ENCODE assay signal across 11 cellular contexts in genomic region chr13:106376411-106377112, GRCh38.
A peak's percentile ranks its signal among the peaks of the same experiment; 100 is the strongest.
DNase-seq lines count a peak whose midpoint lies in the region; ATAC-seq and TF ChIP-seq lines count a peak whose summit lies in the region.
"Had no signal": no experiment of that assay in that cellular context is flagged by ENCODE, and none has a peak within 500 bp of the region (broad histone marks: within the 10 kb centered on the region; RNA-seq: fewer than 3 reads in every experiment).

No MANE protein-coding gene starts in this region.

- no peaks in the 10 kb centered on the region for H3K9me3 ChIP-seq in HCT116 (ENCODE audit: control insufficient read depth in 1 of 2, insufficient read depth in 1 of 2, low read depth in 1 of 2, low read length in 2 of 2)
- H3K9me3 ChIP-seq: spleen had no signal

- H3K9ac ChIP-seq in HCT116 (ENCODE audit: low read length) = peak overlapping the region; percentile 9

- no peaks in the 10 kb centered on the region for H3K79me2 ChIP-seq in HCT116 (ENCODE audit: insufficient read depth, low read length)

- CTCF ChIA-PET in HCT116 (lab: Charles Lee) = no interaction called here

- H3K27me3 ChIP-seq in HCT116 (ENCODE audit: insufficient read depth, low read length) (no peaks in the 10 kb centered on the region), kidney epithelial cell (ENCODE audit: control insufficient read depth, insufficient read depth, low read length) (no peaks in the 10 kb centered on the region)

- TF ChIP-seq RAD21 in HCT116 (IDR thresholded peaks at IDR 0.05; ENCODE audit: low read depth) = no peak

- H3K27ac ChIP-seq in HCT116 (ENCODE audit: low read depth, low read length) (peak overlapping the region; percentile 66), VCaP (no peak overlapping the region)
- H3K27ac ChIP-seq: spleen had no signal

- H4K20me1 ChIP-seq in HCT116 (ENCODE audit: insufficient read depth) = no peaks in the 10 kb centered on the region

- BruUV-seq in HCT116 (replicated peaks; lab: Mats Ljungman, UMichigan) = TSS peak; percentile 72

- H3K36me3 ChIP-seq in HCT116 (ENCODE audit: control insufficient read depth in 1 of 2, insufficient read depth in 2 of 2, low read length in 2 of 2) (no peaks in the 10 kb centered on the region), kidney epithelial cell (ENCODE audit: control insufficient read depth, insufficient read depth, low read length) (no peaks in the 10 kb centered on the region)
- H3K36me3 ChIP-seq: spleen had no signal

- intact Hi-C loops in HCT116 (cut with micrococcal nuclease) = no loop called here

- peak overlapping the region; percentile 83 for H2AFZ ChIP-seq in HCT116 (ENCODE audit: low read depth, low read length, poor library complexity, severe bottlenecking)

- TF ChIP-seq CTCF in AG09309 (IDR thresholded peaks at IDR 0.05; ENCODE audit: control insufficient read depth, insufficient read depth, low read depth, low read length, missing control alignments) (peak; percentile 45), HCT116 (IDR thresholded peaks at IDR 0.05 in 2 of 3, conservative IDR thresholded peaks at IDR 0.05 in 1 of 3; ENCODE audit: borderline replicate concordance in 1 of 3, insufficient read depth in 1 of 3, low read depth in 2 of 3, low read length in 2 of 3) (peak in 2 of 3 experiments; percentile 69 to 73; a peak in 4 of 6 replicates), VCaP (conservative IDR thresholded peaks at IDR 0.05) (0 out of 2 replicates have a peak, but pooled peaks have one; percentile 17), kidney epithelial cell (IDR thresholded peaks at IDR 0.05; ENCODE audit: insufficient read depth, low read length, poor library complexity, severe bottlenecking) (no peak)

- RAD21 ChIA-PET in HCT116 (lab: Charles Lee; ENCODE audit: low non-redundant PET in 1 of 2, low total read pairs in 2 of 2, uncharacterized antibody in 2 of 2, unreplicated experiment in 2 of 2) = no interaction called here

- no peaks in the 10 kb centered on the region for H3K9me2 ChIP-seq in HCT116 (ENCODE audit: insufficient read depth)

- DNase-seq in AG09309 (ENCODE audit: low read depth) = peak; percentile 76
- DNase-seq in HCT116 (ENCODE audit: low read depth, low spot score) = peak; percentile 86
- peak; percentile 84 for DNase-seq in kidney epithelial cell (ENCODE audit: low read depth)
- no peak for DNase-seq in SKM-1 treated with dmso at 0.1 percent for 144 hours (lab: John Stamatoyannopoulos, UW; ENCODE audit: unreplicated experiment)
- DNase-seq in activated gamma-delta T cell (lab: John Stamatoyannopoulos, UW) = no peak
- DNase-seq: activated CD4-positive, CD25-positive, alpha-beta regulatory T cell; spleen had no signal

- peak; percentile 87 for ATAC-seq in HCT116
- ATAC-seq in GM21360 (IDR thresholded peaks at IDR 0.05; ENCODE audit: unreplicated experiment) = no peak
- ATAC-seq in GM18858 (IDR thresholded peaks at IDR 0.05; ENCODE audit: unreplicated experiment) = no peak
- ATAC-seq: GM12878 had no signal

- TF ChIP-seq POLR2A in HCT116 (IDR thresholded peaks at IDR 0.05; ENCODE audit: borderline replicate concordance, extremely low read depth, insufficient read depth, insufficient read length) = no peak

- peak overlapping the region; percentile 64 for H3K4me2 ChIP-seq in HCT116 (ENCODE audit: low read length)

- H3K4me1 ChIP-seq in HCT116 (ENCODE audit: control insufficient read depth in 1 of 2, insufficient read depth in 2 of 2, low read length in 2 of 2) = peaks cover 12 to 26% of the 10 kb centered on the region in 2 experiments
- H3K4me1 ChIP-seq: spleen had no signal

- H3K4me3 ChIP-seq in AG09309 (ENCODE audit: control insufficient read depth, low read depth, low read length) = no peak overlapping the region
- H3K4me3 ChIP-seq in HCT116 (replicated peaks in 1 of 2; ENCODE audit: low read depth in 1 of 2, low read length in 2 of 2) = peak overlapping the region; percentile 6 to 23
- no peak overlapping the region for H3K4me3 ChIP-seq in kidney epithelial cell (ENCODE audit: low read depth, low read length)
- H3K4me3 ChIP-seq: GM12878, spleen had no signal

- POLR2A ChIA-PET in HCT116 (lab: Charles Lee) = no interaction called here

TF ChIP-seq in HCT116, 20 proteins besides CTCF, POLR2A, EP300 and RAD21:
- TF ChIP-seq ZFX (IDR thresholded peaks at IDR 0.05) = no peak
- TF ChIP-seq CBX3 (IDR thresholded peaks at IDR 0.05; ENCODE audit: low read depth) = 0 out of 2 replicates have a peak, but pooled peaks have one; percentile 60
- TF ChIP-seq SP1 (IDR thresholded peaks at IDR 0.05; ENCODE audit: low read depth) = peak; percentile 63
- no peak for TF ChIP-seq SRF (IDR thresholded peaks at IDR 0.05; ENCODE audit: low read depth)
- TF ChIP-seq FOSL1 (IDR thresholded peaks at IDR 0.05; ENCODE audit: low read depth) = peak; percentile 89
- TF ChIP-seq EGR1 (IDR thresholded peaks at IDR 0.05; ENCODE audit: low read depth) = 0 out of 2 replicates have a peak, but pooled peaks have one; percentile 22
- TF ChIP-seq, protein P1, sequence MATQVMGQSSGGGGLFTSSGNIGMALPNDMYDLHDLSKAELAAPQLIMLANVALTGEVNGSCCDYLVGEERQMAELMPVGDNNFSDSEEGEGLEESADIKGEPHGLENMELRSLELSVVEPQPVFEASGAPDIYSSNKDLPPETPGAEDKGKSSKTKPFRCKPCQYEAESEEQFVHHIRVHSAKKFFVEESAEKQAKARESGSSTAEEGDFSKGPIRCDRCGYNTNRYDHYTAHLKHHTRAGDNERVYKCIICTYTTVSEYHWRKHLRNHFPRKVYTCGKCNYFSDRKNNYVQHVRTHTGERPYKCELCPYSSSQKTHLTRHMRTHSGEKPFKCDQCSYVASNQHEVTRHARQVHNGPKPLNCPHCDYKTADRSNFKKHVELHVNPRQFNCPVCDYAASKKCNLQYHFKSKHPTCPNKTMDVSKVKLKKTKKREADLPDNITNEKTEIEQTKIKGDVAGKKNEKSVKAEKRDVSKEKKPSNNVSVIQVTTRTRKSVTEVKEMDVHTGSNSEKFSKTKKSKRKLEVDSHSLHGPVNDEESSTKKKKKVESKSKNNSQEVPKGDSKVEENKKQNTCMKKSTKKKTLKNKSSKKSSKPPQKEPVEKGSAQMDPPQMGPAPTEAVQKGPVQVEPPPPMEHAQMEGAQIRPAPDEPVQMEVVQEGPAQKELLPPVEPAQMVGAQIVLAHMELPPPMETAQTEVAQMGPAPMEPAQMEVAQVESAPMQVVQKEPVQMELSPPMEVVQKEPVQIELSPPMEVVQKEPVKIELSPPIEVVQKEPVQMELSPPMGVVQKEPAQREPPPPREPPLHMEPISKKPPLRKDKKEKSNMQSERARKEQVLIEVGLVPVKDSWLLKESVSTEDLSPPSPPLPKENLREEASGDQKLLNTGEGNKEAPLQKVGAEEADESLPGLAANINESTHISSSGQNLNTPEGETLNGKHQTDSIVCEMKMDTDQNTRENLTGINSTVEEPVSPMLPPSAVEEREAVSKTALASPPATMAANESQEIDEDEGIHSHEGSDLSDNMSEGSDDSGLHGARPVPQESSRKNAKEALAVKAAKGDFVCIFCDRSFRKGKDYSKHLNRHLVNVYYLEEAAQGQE (IDR thresholded peaks at IDR 0.05; ENCODE audit: low read depth) = no peak
- TF ChIP-seq, protein P2, sequence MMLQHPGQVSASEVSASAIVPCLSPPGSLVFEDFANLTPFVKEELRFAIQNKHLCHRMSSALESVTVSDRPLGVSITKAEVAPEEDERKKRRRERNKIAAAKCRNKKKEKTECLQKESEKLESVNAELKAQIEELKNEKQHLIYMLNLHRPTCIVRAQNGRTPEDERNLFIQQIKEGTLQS (IDR thresholded peaks at IDR 0.05) = no peak
- no peak for TF ChIP-seq ELF1 (IDR thresholded peaks at IDR 0.05; ENCODE audit: borderline replicate concordance, low read depth)
- no peak for TF ChIP-seq ZBTB33 (IDR thresholded peaks at IDR 0.05; ENCODE audit: extremely low read depth, insufficient replicate concordance, low read length)
- TF ChIP-seq, protein P3, sequence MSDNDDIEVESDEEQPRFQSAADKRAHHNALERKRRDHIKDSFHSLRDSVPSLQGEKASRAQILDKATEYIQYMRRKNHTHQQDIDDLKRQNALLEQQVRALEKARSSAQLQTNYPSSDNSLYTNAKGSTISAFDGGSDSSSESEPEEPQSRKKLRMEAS (IDR thresholded peaks at IDR 0.05) = peak; percentile 43
- TF ChIP-seq ZNF274 (IDR thresholded peaks at IDR 0.05; ENCODE audit: low read depth, low read length) = no peak
- no peak for TF ChIP-seq CEBPB (IDR thresholded peaks at IDR 0.05; ENCODE audit: low read depth)
- no peak for TF ChIP-seq EZH2 (IDR thresholded peaks at IDR 0.05)
- peak; percentile 80 for TF ChIP-seq JUND (IDR thresholded peaks at IDR 0.05)
- TF ChIP-seq SIN3A (IDR thresholded peaks at IDR 0.05; ENCODE audit: low read depth) = no peak; the same call in 1 of the 2 replicates
- TF ChIP-seq TCF7L2 (IDR thresholded peaks at IDR 0.05; ENCODE audit: borderline replicate concordance, extremely low read depth, insufficient read depth, insufficient read length) = no peak
- no peak for TF ChIP-seq EZH2phosphoT487 (IDR thresholded peaks at IDR 0.05; ENCODE audit: borderline replicate concordance)
- TF ChIP-seq YY1 (IDR thresholded peaks at IDR 0.05; ENCODE audit: extremely low read depth, insufficient replicate concordance, low read depth, low read length) = no peak
- TF ChIP-seq POLR2AphosphoS5 (IDR thresholded peaks at IDR 0.05; ENCODE audit: low read depth, low read length) = peak; percentile 52; the same call in 1 of the 2 replicates

Comparison
In these comparisons a context has a peak if more than half of its experiments do, and no peak if none do; other contexts are left out.
1. DNase-seq: peak in AG09309 (single experiment), HCT116 (single experiment) and kidney epithelial cell (single experiment); none in SKM-1 treated with dmso at 0.1 percent for 144 hours (single experiment) and activated gamma-delta T cell (single experiment).
2. H3K4me3 ChIP-seq: peak in HCT116 (2 of 2); none in AG09309 (single experiment) and kidney epithelial cell (single experiment).